1 cellular context compared by ENCODE assay signal in genomic region chr16:72996291-72997062, GRCh38.
TF ChIP-seq lines count a peak whose summit lies in the region.

No MANE protein-coding gene starts in this region.

TF ChIP-seq in HepG2, 621 proteins besides CTCF, POLR2A, EP300 and RAD21 (continued from another document and continues in another):
- no peak for TF ChIP-seq SOX13 (IDR thresholded peaks at IDR 0.05)
- TF ChIP-seq SOX13 (CRISPR knock-in tag; conservative IDR thresholded peaks at IDR 0.05 in 1 of 2, IDR thresholded peaks at IDR 0.05 in 1 of 2): peak in 1 of 2 experiments; percentile 52; a peak in 1 of 4 replicates
- 0 out of 2 replicates have a peak, but pooled peaks have one; percentile 28 for TF ChIP-seq ZMYM3 (CRISPR knock-in tag; IDR thresholded peaks at IDR 0.05)
- no peak for TF ChIP-seq TOE1 (CRISPR knock-in tag; IDR thresholded peaks at IDR 0.05)
- no peak for TF ChIP-seq SIN3B (IDR thresholded peaks at IDR 0.05; ENCODE audit: low read length)
- no peak for TF ChIP-seq SMAD1 (CRISPR knock-in tag; IDR thresholded peaks at IDR 0.05; ENCODE audit: borderline replicate concordance, low read depth)
- TF ChIP-seq MTA1 (CRISPR knock-in tag; IDR thresholded peaks at IDR 0.05; ENCODE audit: borderline replicate concordance): 0 out of 2 replicates have a peak, but pooled peaks have one; percentile 30
- no peak for TF ChIP-seq ZKSCAN5 (CRISPR knock-in tag; IDR thresholded peaks at IDR 0.05)
- TF ChIP-seq YEATS4 (CRISPR knock-in tag; IDR thresholded peaks at IDR 0.05; ENCODE audit: borderline replicate concordance): no peak
- no peak for TF ChIP-seq ZNF766 (CRISPR knock-in tag; IDR thresholded peaks at IDR 0.05; ENCODE audit: borderline replicate concordance)
- TF ChIP-seq MLLT10 (CRISPR knock-in tag; IDR thresholded peaks at IDR 0.05): no peak
- no peak for TF ChIP-seq NKX3-1 (CRISPR knock-in tag; IDR thresholded peaks at IDR 0.05)
- TF ChIP-seq PHF21A (CRISPR knock-in tag; IDR thresholded peaks at IDR 0.05): peak; percentile 54; the same call in 1 of the 2 replicates
- no peak for TF ChIP-seq ZNF589 (CRISPR knock-in tag; conservative IDR thresholded peaks at IDR 0.05)
- TF ChIP-seq, protein P1, sequence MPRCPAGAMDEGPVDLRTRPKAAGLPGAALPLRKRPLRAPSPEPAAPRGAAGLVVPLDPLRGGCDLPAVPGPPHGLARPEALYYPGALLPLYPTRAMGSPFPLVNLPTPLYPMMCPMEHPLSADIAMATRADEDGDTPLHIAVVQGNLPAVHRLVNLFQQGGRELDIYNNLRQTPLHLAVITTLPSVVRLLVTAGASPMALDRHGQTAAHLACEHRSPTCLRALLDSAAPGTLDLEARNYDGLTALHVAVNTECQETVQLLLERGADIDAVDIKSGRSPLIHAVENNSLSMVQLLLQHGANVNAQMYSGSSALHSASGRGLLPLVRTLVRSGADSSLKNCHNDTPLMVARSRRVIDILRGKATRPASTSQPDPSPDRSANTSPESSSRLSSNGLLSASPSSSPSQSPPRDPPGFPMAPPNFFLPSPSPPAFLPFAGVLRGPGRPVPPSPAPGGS (CRISPR knock-in tag; IDR thresholded peaks at IDR 0.05): no peak
- TF ChIP-seq SAP130 (CRISPR knock-in tag; IDR thresholded peaks at IDR 0.05; ENCODE audit: low read depth): 0 out of 2 replicates have a peak, but pooled peaks have one; percentile 18
- TF ChIP-seq ZBTB3 (CRISPR knock-in tag; IDR thresholded peaks at IDR 0.05; ENCODE audit: borderline replicate concordance, low read depth): no peak
- TF ChIP-seq HMG20A (CRISPR knock-in tag; IDR thresholded peaks at IDR 0.05; ENCODE audit: borderline replicate concordance): peak; percentile 14; the same call in 1 of the 2 replicates
- TF ChIP-seq, protein P2, sequence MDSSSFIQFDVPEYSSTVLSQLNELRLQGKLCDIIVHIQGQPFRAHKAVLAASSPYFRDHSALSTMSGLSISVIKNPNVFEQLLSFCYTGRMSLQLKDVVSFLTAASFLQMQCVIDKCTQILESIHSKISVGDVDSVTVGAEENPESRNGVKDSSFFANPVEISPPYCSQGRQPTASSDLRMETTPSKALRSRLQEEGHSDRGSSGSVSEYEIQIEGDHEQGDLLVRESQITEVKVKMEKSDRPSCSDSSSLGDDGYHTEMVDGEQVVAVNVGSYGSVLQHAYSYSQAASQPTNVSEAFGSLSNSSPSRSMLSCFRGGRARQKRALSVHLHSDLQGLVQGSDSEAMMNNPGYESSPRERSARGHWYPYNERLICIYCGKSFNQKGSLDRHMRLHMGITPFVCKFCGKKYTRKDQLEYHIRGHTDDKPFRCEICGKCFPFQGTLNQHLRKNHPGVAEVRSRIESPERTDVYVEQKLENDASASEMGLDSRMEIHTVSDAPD (CRISPR knock-in tag; IDR thresholded peaks at IDR 0.05): peak; percentile 95
- no peak for TF ChIP-seq ZNF558 (CRISPR knock-in tag; IDR thresholded peaks at IDR 0.05; ENCODE audit: borderline replicate concordance)
- no peak for TF ChIP-seq ZNF253 (CRISPR knock-in tag; IDR thresholded peaks at IDR 0.05; ENCODE audit: borderline replicate concordance)
- 0 out of 2 replicates have a peak, but pooled peaks have one; percentile 20 for TF ChIP-seq DPF2 (CRISPR knock-in tag; IDR thresholded peaks at IDR 0.05; ENCODE audit: borderline replicate concordance, low read depth)
- peak; percentile 33; the same call in 1 of the 2 replicates for TF ChIP-seq HNF4G (IDR thresholded peaks at IDR 0.05; ENCODE audit: borderline replicate concordance, low read depth, low read length)
- TF ChIP-seq HNF4G (CRISPR knock-in tag; IDR thresholded peaks at IDR 0.05; ENCODE audit: borderline replicate concordance, low read depth): no peak
- TF ChIP-seq ZBTB21 (CRISPR knock-in tag; IDR thresholded peaks at IDR 0.05): no peak
- TF ChIP-seq ZNF513 (CRISPR knock-in tag; conservative IDR thresholded peaks at IDR 0.05): no peak
- TF ChIP-seq HNRNPLL (IDR thresholded peaks at IDR 0.05; ENCODE audit: low read depth, low read length, poor library complexity, severe bottlenecking): no peak
- peak; percentile 44; the same call in 1 of the 2 replicates for TF ChIP-seq NR2F6 (IDR thresholded peaks at IDR 0.05)
- peak; percentile 62; the same call in 1 of the 2 replicates for TF ChIP-seq NR2F6 (CRISPR knock-in tag; IDR thresholded peaks at IDR 0.05)
- TF ChIP-seq HDAC1 (CRISPR knock-in tag; IDR thresholded peaks at IDR 0.05): peak; percentile 36; the same call in 1 of the 2 replicates
- TF ChIP-seq HOXA7 (CRISPR knock-in tag; IDR thresholded peaks at IDR 0.05): no peak
- TF ChIP-seq ZNF572 (CRISPR knock-in tag; IDR thresholded peaks at IDR 0.05): no peak
- no peak for TF ChIP-seq ZC3H13 (CRISPR knock-in tag; IDR thresholded peaks at IDR 0.05)
- no peak for TF ChIP-seq PLRG1 (conservative IDR thresholded peaks at IDR 0.05)
- no peak for TF ChIP-seq ZNF713 (CRISPR knock-in tag; IDR thresholded peaks at IDR 0.05)
- no peak for TF ChIP-seq KDM6A (CRISPR knock-in tag; IDR thresholded peaks at IDR 0.05; ENCODE audit: low read depth)
- 0 out of 2 replicates have a peak, but pooled peaks have one; percentile 7 for TF ChIP-seq FOSL2 (CRISPR knock-in tag; IDR thresholded peaks at IDR 0.05)
- TF ChIP-seq ZNF414 (CRISPR knock-in tag; IDR thresholded peaks at IDR 0.05): 0 out of 2 replicates have a peak, but pooled peaks have one; percentile 63
- TF ChIP-seq BRCA1 (CRISPR knock-in tag; IDR thresholded peaks at IDR 0.05): no peak
- TF ChIP-seq CEBPG (CRISPR knock-in tag; IDR thresholded peaks at IDR 0.05): 0 out of 2 replicates have a peak, but pooled peaks have one; percentile 33
- TF ChIP-seq SALL1 (CRISPR knock-in tag; IDR thresholded peaks at IDR 0.05): peak; percentile 48
- TF ChIP-seq JDP2 (CRISPR knock-in tag; IDR thresholded peaks at IDR 0.05; ENCODE audit: borderline replicate concordance): no peak
- TF ChIP-seq ZNF556 (CRISPR knock-in tag; IDR thresholded peaks at IDR 0.05; ENCODE audit: borderline replicate concordance): peak; percentile 40; the same call in 1 of the 2 replicates
- peak; percentile 82 for TF ChIP-seq RBM22 (optimal IDR thresholded peaks at IDR 0.05; ENCODE audit: low read length)
- no peak for TF ChIP-seq ZNF207 (IDR thresholded peaks at IDR 0.05; ENCODE audit: borderline replicate concordance)
- no peak for TF ChIP-seq SNAI1 (CRISPR knock-in tag; IDR thresholded peaks at IDR 0.05; ENCODE audit: borderline replicate concordance)
- no peak for TF ChIP-seq XRCC5 (optimal IDR thresholded peaks at IDR 0.05; ENCODE audit: low read length)
- no peak for TF ChIP-seq U2AF2 (IDR thresholded peaks at IDR 0.05; ENCODE audit: low read depth, low read length)
- TF ChIP-seq, protein P3, sequence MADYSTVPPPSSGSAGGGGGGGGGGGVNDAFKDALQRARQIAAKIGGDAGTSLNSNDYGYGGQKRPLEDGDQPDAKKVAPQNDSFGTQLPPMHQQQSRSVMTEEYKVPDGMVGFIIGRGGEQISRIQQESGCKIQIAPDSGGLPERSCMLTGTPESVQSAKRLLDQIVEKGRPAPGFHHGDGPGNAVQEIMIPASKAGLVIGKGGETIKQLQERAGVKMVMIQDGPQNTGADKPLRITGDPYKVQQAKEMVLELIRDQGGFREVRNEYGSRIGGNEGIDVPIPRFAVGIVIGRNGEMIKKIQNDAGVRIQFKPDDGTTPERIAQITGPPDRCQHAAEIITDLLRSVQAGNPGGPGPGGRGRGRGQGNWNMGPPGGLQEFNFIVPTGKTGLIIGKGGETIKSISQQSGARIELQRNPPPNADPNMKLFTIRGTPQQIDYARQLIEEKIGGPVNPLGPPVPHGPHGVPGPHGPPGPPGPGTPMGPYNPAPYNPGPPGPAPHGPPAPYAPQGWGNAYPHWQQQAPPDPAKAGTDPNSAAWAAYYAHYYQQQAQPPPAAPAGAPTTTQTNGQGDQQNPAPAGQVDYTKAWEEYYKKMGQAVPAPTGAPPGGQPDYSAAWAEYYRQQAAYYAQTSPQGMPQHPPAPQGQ (CRISPR knock-in tag; IDR thresholded peaks at IDR 0.05; ENCODE audit: borderline replicate concordance): no peak
- TF ChIP-seq ZNF484 (CRISPR knock-in tag; IDR thresholded peaks at IDR 0.05; ENCODE audit: borderline replicate concordance, low read depth): no peak
- 0 out of 4 replicates have a peak, but pooled peaks of 1 of the 2 experiments have one; percentile 24 for TF ChIP-seq HMGXB4 (CRISPR knock-in tag; IDR thresholded peaks at IDR 0.05; ENCODE audit: borderline replicate concordance in 1 of 2, low read depth in 1 of 2)
- TF ChIP-seq ZNF138 (CRISPR knock-in tag; IDR thresholded peaks at IDR 0.05; ENCODE audit: low read depth): no peak
- TF ChIP-seq ZSCAN30 (CRISPR knock-in tag; IDR thresholded peaks at IDR 0.05): no peak
- TF ChIP-seq JUN (CRISPR knock-in tag; IDR thresholded peaks at IDR 0.05): no peak
- TF ChIP-seq PRDM15 (CRISPR knock-in tag; IDR thresholded peaks at IDR 0.05): peak; percentile 81
- TF ChIP-seq, protein P4, sequence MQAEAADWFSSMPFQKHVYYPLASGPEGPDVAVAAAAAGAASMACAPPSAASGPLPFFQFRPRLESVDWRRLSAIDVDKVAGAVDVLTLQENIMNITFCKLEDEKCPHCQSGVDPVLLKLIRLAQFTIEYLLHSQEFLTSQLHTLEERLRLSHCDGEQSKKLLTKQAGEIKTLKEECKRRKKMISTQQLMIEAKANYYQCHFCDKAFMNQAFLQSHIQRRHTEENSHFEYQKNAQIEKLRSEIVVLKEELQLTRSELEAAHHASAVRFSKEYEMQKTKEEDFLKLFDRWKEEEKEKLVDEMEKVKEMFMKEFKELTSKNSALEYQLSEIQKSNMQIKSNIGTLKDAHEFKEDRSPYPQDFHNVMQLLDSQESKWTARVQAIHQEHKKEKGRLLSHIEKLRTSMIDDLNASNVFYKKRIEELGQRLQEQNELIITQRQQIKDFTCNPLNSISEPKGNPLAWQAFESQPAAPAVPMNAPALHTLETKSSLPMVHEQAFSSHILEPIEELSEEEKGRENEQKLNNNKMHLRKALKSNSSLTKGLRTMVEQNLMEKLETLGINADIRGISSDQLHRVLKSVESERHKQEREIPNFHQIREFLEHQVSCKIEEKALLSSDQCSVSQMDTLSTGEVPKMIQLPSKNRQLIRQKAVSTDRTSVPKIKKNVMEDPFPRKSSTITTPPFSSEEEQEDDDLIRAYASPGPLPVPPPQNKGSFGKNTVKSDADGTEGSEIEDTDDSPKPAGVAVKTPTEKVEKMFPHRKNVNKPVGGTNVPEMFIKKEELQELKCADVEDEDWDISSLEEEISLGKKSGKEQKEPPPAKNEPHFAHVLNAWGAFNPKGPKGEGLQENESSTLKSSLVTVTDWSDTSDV (CRISPR knock-in tag; IDR thresholded peaks at IDR 0.05): no peak
- peak; percentile 49; the same call in 1 of the 2 replicates for TF ChIP-seq MED1 (CRISPR knock-in tag; IDR thresholded peaks at IDR 0.05)
